Comparison of ENCODE assay signal across 9 cellular contexts in the genomic region with DNA sequence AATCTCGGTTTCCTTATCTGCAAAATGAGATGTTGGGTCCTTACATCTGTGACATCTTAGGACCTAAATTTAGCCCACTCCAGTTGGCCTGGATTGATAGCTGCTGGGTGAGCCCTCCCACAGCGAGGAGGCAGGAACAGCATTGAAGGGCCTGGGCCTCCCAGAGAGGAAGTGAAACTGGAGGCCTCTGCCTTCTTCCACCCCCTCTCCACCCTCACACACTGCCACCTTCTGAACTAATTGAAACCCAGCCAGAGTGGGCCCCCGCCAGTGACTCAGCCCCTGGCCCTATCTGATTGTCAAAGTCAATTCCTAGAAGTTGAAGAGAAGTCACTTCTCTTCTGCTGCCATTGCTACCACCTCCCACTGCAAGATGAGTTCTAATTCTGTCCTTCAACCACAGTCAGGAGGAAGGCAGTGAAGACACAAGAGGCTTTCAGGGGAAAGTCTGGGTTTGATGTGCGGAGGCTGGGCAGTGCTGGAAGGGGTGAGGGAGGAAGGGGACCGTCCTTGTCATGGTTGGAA.
DNase-seq lines count a peak whose midpoint lies in the region; ATAC-seq and TF ChIP-seq lines count a peak whose summit lies in the region.
"Had no signal": no experiment of that assay in that cellular context is flagged by ENCODE, and none has a peak within 500 bp of the region (broad histone marks: within the 10 kb centered on the region; RNA-seq: fewer than 3 reads in every experiment).

No MANE protein-coding gene starts in this region.

- H3K9me3 ChIP-seq in BLaER1 treated with 17β-estradiol and CSF1 and Interleukin-3, amounts not matched to agents 10 nM and 100 nM (replicated peaks in 1 of 11), result peaks cover 0 to 3% (median 0%) of the 10 kb centered on the region in 11 experiments; a peak in 2 of 22 replicates

- no peak for TF ChIP-seq POLR2A in erythroblast (IDR thresholded peaks at IDR 0.05; ENCODE audit: low read length)

- H3K36me3 ChIP-seq in BLaER1 treated with 17β-estradiol and CSF1 and Interleukin-3, amounts not matched to agents 10 nM and 100 nM, result no peaks in the 10 kb centered on the region

- peak; percentile 61 for DNase-seq in activated CD4-positive, CD25-positive, alpha-beta regulatory T cell treated with anti-CD3 and anti-CD28 coated beads, Interleukin-2, amount 50 U/mL, for 16 hours (ENCODE audit: low read depth, low spot score)
- DNase-seq in erythroblast (lab: John Stamatoyannopoulos, UW) (peak; percentile 87 to 91), SW480 (ENCODE audit: low spot score) (no peak), NCI-H1930 (lab: John Stamatoyannopoulos, UW) (no peak)
- DNase-seq in stimulated activated CD4-positive, alpha-beta T cell treated with anti-CD3 and anti-CD28 coated beads, Interleukin-2, amount 100 ng/mL, for 48 hours, result peak; percentile 74 to 77

- H3K27me3 ChIP-seq in BLaER1 treated with 17β-estradiol and CSF1 and Interleukin-3, amounts not matched to agents 10 nM and 100 nM, result no peaks in the 10 kb centered on the region; a peak in 1 of 22 replicates

- peak overlapping the region in 10 of 11 experiments; percentile 62 to 86 (median 80); a peak in 20 of 22 replicates for H3K27ac ChIP-seq in BLaER1 treated with 17β-estradiol and CSF1 and Interleukin-3, amounts not matched to agents 10 nM and 100 nM
- H3K27ac ChIP-seq: C4-2B had no signal

- H4K20me1 ChIP-seq in BLaER1 treated with 17β-estradiol and CSF1 and Interleukin-3, amounts not matched to agents 10 nM and 100 nM, result no peaks in the 10 kb centered on the region

- peak overlapping the region in 4 of 10 experiments; percentile 25 to 56 (median 48); a peak in 9 of 20 replicates for H3K4me3 ChIP-seq in BLaER1 treated with 17β-estradiol and CSF1 and Interleukin-3, amounts not matched to agents 10 nM and 100 nM

- peak overlapping the region; percentile 86 to 99 (median 96) for H3K4me2 ChIP-seq in BLaER1 treated with 17β-estradiol and CSF1 and Interleukin-3, amounts not matched to agents 10 nM and 100 nM

- ATAC-seq in GM19452 (IDR thresholded peaks at IDR 0.05; ENCODE audit: unreplicated experiment) (peak; percentile 74), HG03520 (IDR thresholded peaks at IDR 0.05; ENCODE audit: unreplicated experiment) (peak; percentile 66)

- H3K4me1 ChIP-seq in BLaER1 treated with 17β-estradiol and CSF1 and Interleukin-3, amounts not matched to agents 10 nM and 100 nM, result peaks cover 89 to 97% (median 96%) of the 10 kb centered on the region in 10 experiments

- peak overlapping the region in 10 of 11 experiments; percentile 56 to 75 (median 66); a peak in 14 of 22 replicates for H3K9ac ChIP-seq in BLaER1 treated with 17β-estradiol and CSF1 and Interleukin-3, amounts not matched to agents 10 nM and 100 nM

Comparison
In these comparisons a context has a peak if more than half of its experiments do, and no peak if none do; other contexts are left out.
1. DNase-seq: peak in activated CD4-positive, CD25-positive, alpha-beta regulatory T cell treated with anti-CD3 and anti-CD28 coated beads, Interleukin-2, amount 50 U/mL, for 16 hours (single experiment), erythroblast (2 of 2) and stimulated activated CD4-positive, alpha-beta T cell treated with anti-CD3 and anti-CD28 coated beads, Interleukin-2, amount 100 ng/mL, for 48 hours (2 of 2); none in SW480 (single experiment) and NCI-H1930 (0 of 2).